ENCODE assay signal across 20 cellular contexts in genomic region chr9:687994-688393, GRCh38.
DNase-seq lines count a peak whose midpoint lies in the region; TF ChIP-seq lines count a peak whose summit lies in the region.
"Had no signal": no experiment of that assay in that cellular context is flagged by ENCODE, and none has a peak within 500 bp of the region (broad histone marks: within the 10 kb centered on the region; RNA-seq: fewer than 3 reads in every experiment).

No MANE protein-coding gene starts in this region.

- no peaks in the 10 kb centered on the region for H3K27me3 ChIP-seq in BLaER1 treated with 17β-estradiol and CSF1 and Interleukin-3, amounts not matched to agents 10 nM and 100 nM
- H3K27me3 ChIP-seq in adipocyte (replicated peaks; ENCODE audit: control insufficient read depth, insufficient read depth, low read length): no peaks in the 10 kb centered on the region
- no peaks in the 10 kb centered on the region for H3K27me3 ChIP-seq in esophagus squamous epithelium
- no peaks in the 10 kb centered on the region for H3K27me3 ChIP-seq in smooth muscle cell (ENCODE audit: low read depth)
- H3K27me3 ChIP-seq: body of pancreas had no signal

- no peaks in the 10 kb centered on the region for H3K9me3 ChIP-seq in BLaER1 treated with 17β-estradiol and CSF1 and Interleukin-3, amounts not matched to agents 10 nM and 100 nM (replicated peaks in 1 of 11)
- H3K9me3 ChIP-seq in adipocyte (ENCODE audit: control insufficient read depth, low read length) (no peaks in the 10 kb centered on the region), esophagus squamous epithelium (no peaks in the 10 kb centered on the region), smooth muscle cell (replicated peaks; ENCODE audit: low read depth) (no peaks in the 10 kb centered on the region)
- H3K9me3 ChIP-seq: body of pancreas, mucosa of descending colon had no signal

- no peak for TF ChIP-seq CTCF in esophagus squamous epithelium (IDR thresholded peaks at IDR 0.05)
- TF ChIP-seq CTCF in smooth muscle cell (IDR thresholded peaks at IDR 0.05; ENCODE audit: borderline replicate concordance, insufficient read depth, poor library complexity, severe bottlenecking): no peak

- H2AFZ ChIP-seq in smooth muscle cell (ENCODE audit: low read depth): no peak overlapping the region

- peaks cover 6% of the 10 kb centered on the region for H3K79me2 ChIP-seq in smooth muscle cell (ENCODE audit: low read depth)

- no peaks in the 10 kb centered on the region for H3K36me3 ChIP-seq in BLaER1 treated with 17β-estradiol and CSF1 and Interleukin-3, amounts not matched to agents 10 nM and 100 nM
- H3K36me3 ChIP-seq in adipocyte (ENCODE audit: control insufficient read depth, insufficient read depth, low read length, severe bottlenecking) (peaks cover 20% of the 10 kb centered on the region), esophagus squamous epithelium (peaks cover 0 to 4% (median 0%) of the 10 kb centered on the region in 3 donors), smooth muscle cell (ENCODE audit: low read depth) (no peaks in the 10 kb centered on the region)

- no peak overlapping the region for H3K4me3 ChIP-seq in BLaER1 treated with 17β-estradiol and CSF1 and Interleukin-3, amounts not matched to agents 10 nM and 100 nM
- H3K4me3 ChIP-seq in adipocyte (ENCODE audit: low read length) (peak overlapping the region; percentile 89), esophagus squamous epithelium (peak overlapping the region; percentile 10 to 54 (median 34)), smooth muscle cell (no peak overlapping the region)
- H3K4me3 ChIP-seq: body of pancreas, lung, mucosa of descending colon had no signal

- H3F3A ChIP-seq in smooth muscle cell (ENCODE audit: low read depth): peaks cover 12% of the 10 kb centered on the region

- no peaks in the 10 kb centered on the region for H4K20me1 ChIP-seq in BLaER1 treated with 17β-estradiol and CSF1 and Interleukin-3, amounts not matched to agents 10 nM and 100 nM
- H4K20me1 ChIP-seq in smooth muscle cell (ENCODE audit: low read depth): no peaks in the 10 kb centered on the region

- H3K4me1 ChIP-seq in BLaER1 treated with 17β-estradiol and CSF1 and Interleukin-3, amounts not matched to agents 10 nM and 100 nM: peaks cover 4 to 21% (median 13%) of the 10 kb centered on the region in 10 experiments
- peaks cover 73% of the 10 kb centered on the region for H3K4me1 ChIP-seq in adipocyte (ENCODE audit: control insufficient read depth, insufficient read depth, low read length)
- H3K4me1 ChIP-seq in esophagus squamous epithelium: peaks cover 23 to 100% (median 72%) of the 10 kb centered on the region in 3 donors
- H3K4me1 ChIP-seq in smooth muscle cell (ENCODE audit: low read depth): peaks cover 44% of the 10 kb centered on the region

- no peak overlapping the region for H3K9ac ChIP-seq in BLaER1 treated with 17β-estradiol and CSF1 and Interleukin-3, amounts not matched to agents 10 nM and 100 nM
- H3K9ac ChIP-seq in adipocyte (ENCODE audit: low read length) (peak overlapping the region; percentile 96), smooth muscle cell (ENCODE audit: low read depth) (no peak overlapping the region)

- H3K4me2 ChIP-seq in BLaER1 treated with 17β-estradiol and CSF1 and Interleukin-3, amounts not matched to agents 10 nM and 100 nM: peak overlapping the region in 8 of 11 experiments; percentile 19 to 66 (median 56); a peak in 16 of 22 replicates
- no peak overlapping the region for H3K4me2 ChIP-seq in smooth muscle cell

- intact Hi-C loops in esophagus squamous epithelium (cut with DNase I): no loop called here

- H3K27ac ChIP-seq in BLaER1 treated with 17β-estradiol and CSF1 and Interleukin-3, amounts not matched to agents 10 nM and 100 nM: no peak overlapping the region
- H3K27ac ChIP-seq in esophagus squamous epithelium (peak overlapping the region; percentile 69 to 92 (median 90)), smooth muscle cell (ENCODE audit: low read depth) (peak overlapping the region; percentile 97)
- H3K27ac ChIP-seq: body of pancreas had no signal

- WGBS in esophagus squamous epithelium, 2 donors: 77 to 80% methylated on average over 4 of the region's 4 CpGs
- 78% methylated on average over 4 of the region's 4 CpGs for WGBS in smooth muscle cell (ENCODE audit: low lambda C conversion rate)

- TF ChIP-seq POLR2A in esophagus squamous epithelium (IDR thresholded peaks at IDR 0.05): no peak
- TF ChIP-seq POLR2A in erythroblast (IDR thresholded peaks at IDR 0.05; ENCODE audit: low read length): no peak

- no peak for DNase-seq in adipocyte (ENCODE audit: low read depth)
- DNase-seq in esophagus squamous epithelium (lab: John Stamatoyannopoulos, UW): no peak
- no peak for DNase-seq in smooth muscle cell (lab: John Stamatoyannopoulos, UW; ENCODE audit: unreplicated experiment)
- DNase-seq in cerebellar cortex (ENCODE audit: low spot score): no peak
- DNase-seq in NCI-H774 (lab: John Stamatoyannopoulos, UW): no peak
- DNase-seq in NCI-H2227 (lab: John Stamatoyannopoulos, UW; ENCODE audit: unreplicated experiment): no peak
- DNase-seq in erythroblast (lab: John Stamatoyannopoulos, UW): no peak
- DNase-seq: activated B cell treated with CpG ODN at 0.5 μM for 24 hours; activated CD4-positive, alpha-beta T cell treated with anti-CD3 and anti-CD28 coated beads, Interleukin-2, amount 50 U/mL, for 1 hour; activated gamma-delta T cell treated with Interleukin-2 at 50 U/mL for 16 hours; activated T-cell treated with anti-CD3 and anti-CD28 coated beads, Interleukin-2, amount 50 U/mL, for 4 hours; body of pancreas; effector memory CD8-positive, alpha-beta T cell; mucosa of descending colon; NCI-H2029 treated with DMSO at 0.1 percent for 48 hours; NCI-H345; stimulated activated naive CD4-positive, alpha-beta T cell; T-helper 1 cell had no signal

Comparison
In these comparisons a context has a peak if more than half of its experiments do, and no peak if none do; other contexts are left out.
1. H3K27ac ChIP-seq: peak in esophagus squamous epithelium (4 of 4) and smooth muscle cell (single experiment); none in BLaER1 treated with 17β-estradiol and CSF1 and Interleukin-3, amounts not matched to agents 10 nM and 100 nM (0 of 11).
2. H3K4me3 ChIP-seq: peak in adipocyte (single experiment) and esophagus squamous epithelium (4 of 4); none in BLaER1 treated with 17β-estradiol and CSF1 and Interleukin-3, amounts not matched to agents 10 nM and 100 nM (0 of 10) and smooth muscle cell (single experiment).